10 cellular contexts compared by ENCODE assay signal in the genomic region with DNA sequence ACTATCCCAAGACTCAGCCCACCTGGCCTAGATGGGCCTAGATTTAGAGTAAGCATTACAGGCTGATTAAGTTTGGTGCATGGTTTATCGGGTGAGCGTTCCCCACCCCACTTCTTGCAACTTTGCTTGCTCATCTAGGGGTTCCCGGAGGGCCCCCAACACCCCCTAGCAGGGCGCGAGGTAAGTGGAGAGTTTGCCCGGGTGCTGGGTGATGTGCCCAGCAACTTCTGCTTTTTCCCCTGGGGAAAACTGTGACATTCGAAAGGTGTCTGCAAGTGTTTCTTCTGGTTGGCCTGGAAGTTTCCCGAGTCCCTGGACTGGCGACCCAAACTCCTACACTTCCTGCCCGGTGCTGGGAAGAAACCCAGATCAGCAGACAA.
DNase-seq lines count a peak whose midpoint lies in the region; ATAC-seq, FAIRE-seq and TF ChIP-seq lines count a peak whose summit lies in the region.
"Had no signal": no experiment of that assay in that cellular context is flagged by ENCODE, and none has a peak within 500 bp of the region (broad histone marks: within the 10 kb centered on the region; RNA-seq: fewer than 3 reads in every experiment).

No MANE protein-coding gene starts in this region.

- no peaks in the 10 kb centered on the region for H3K9me3 Mint-ChIP-seq in dendritic cell treated with granulocyte-macrophage colony-stimulating factor and Interleukin-4, amounts not matched to agents 40 ng/mL and 50 ng/mL, for 4 days
- H3K9me3 Mint-ChIP-seq in nephron = no peaks in the 10 kb centered on the region

- H3K9me3 ChIP-seq in BLaER1 = no peaks in the 10 kb centered on the region
- H3K9me3 ChIP-seq in HUES6 (ENCODE audit: control insufficient read depth, insufficient read depth, low read depth, low read length) = no peaks in the 10 kb centered on the region
- H3K9me3 ChIP-seq: HAP-1 had no signal

- H3K4me3 ChIP-seq in BLaER1 (no peak overlapping the region; the same call in 1 of the 2 replicates), HUES6 (ENCODE audit: low read depth, low read length) (peak overlapping the region; percentile 87)

- H3K4me3 Mint-ChIP-seq in dendritic cell treated with granulocyte-macrophage colony-stimulating factor and Interleukin-4, amounts not matched to agents 40 ng/mL and 50 ng/mL, for 4 days = peak overlapping the region; percentile 81
- peak overlapping the region; percentile 85 to 91 (median 90) for H3K4me3 Mint-ChIP-seq in nephron

- H3K27ac ChIP-seq in BLaER1 = no peak overlapping the region
- no peak overlapping the region for H3K27ac ChIP-seq in HUES6 (ENCODE audit: low read depth, low read length)
- H3K27ac ChIP-seq: epithelial cell of prostate had no signal

- no peak overlapping the region for H3K27ac Mint-ChIP-seq in dendritic cell treated with granulocyte-macrophage colony-stimulating factor and Interleukin-4, amounts not matched to agents 40 ng/mL and 50 ng/mL, for 4 days
- H3K27ac Mint-ChIP-seq in nephron = peak overlapping the region; percentile 95 to 97 (median 96)

- ATAC-seq in GM18858 (IDR thresholded peaks at IDR 0.05; ENCODE audit: unreplicated experiment) (no peak), GM19452 (IDR thresholded peaks at IDR 0.05; ENCODE audit: unreplicated experiment) (no peak)

- H3K9ac ChIP-seq in BLaER1 (no peak overlapping the region), HUES6 (ENCODE audit: low read length) (peak overlapping the region; percentile 98)

- FAIRE-seq in urothelium cell line (lab: Jason Lieb, UNC) = no peak

- H3K4me1 ChIP-seq in BLaER1 (peaks cover 30% of the 10 kb centered on the region), HUES6 (ENCODE audit: control insufficient read depth, insufficient read depth, low read length) (peaks cover 22% of the 10 kb centered on the region)

- H4K20me1 ChIP-seq in BLaER1 = peaks cover 48% of the 10 kb centered on the region

- H3K36me3 Mint-ChIP-seq in dendritic cell treated with granulocyte-macrophage colony-stimulating factor and Interleukin-4, amounts not matched to agents 40 ng/mL and 50 ng/mL, for 4 days (ENCODE audit: low read depth) = no peaks in the 10 kb centered on the region
- no peaks in the 10 kb centered on the region for H3K36me3 Mint-ChIP-seq in nephron (ENCODE audit: low read depth)

- H3K4me2 ChIP-seq in BLaER1 = peak overlapping the region; percentile 98

- TF ChIP-seq CTCF in nephron (IDR thresholded peaks at IDR 0.05; ENCODE audit: unreplicated experiment in 3 of 3) = no peak

- peaks cover 56% of the 10 kb centered on the region for H3K27me3 Mint-ChIP-seq in dendritic cell treated with granulocyte-macrophage colony-stimulating factor and Interleukin-4, amounts not matched to agents 40 ng/mL and 50 ng/mL, for 4 days
- H3K27me3 Mint-ChIP-seq in nephron (ENCODE audit: low read depth) = no peaks in the 10 kb centered on the region

- H3K27me3 ChIP-seq in BLaER1 (peaks cover 74% of the 10 kb centered on the region), HUES6 (ENCODE audit: control insufficient read depth, insufficient read depth, low read length) (peaks cover 13% of the 10 kb centered on the region)

- DNase-seq in SIG-M5 treated with dmso at 0.1 percent for 504 hours (lab: John Stamatoyannopoulos, UW; ENCODE audit: unreplicated experiment) (no peak), urothelium cell line (ENCODE audit: low spot score) (no peak)

- H3K4me1 Mint-ChIP-seq in dendritic cell treated with granulocyte-macrophage colony-stimulating factor and Interleukin-4, amounts not matched to agents 40 ng/mL and 50 ng/mL, for 4 days (ENCODE audit: low read depth) = peaks cover 20% of the 10 kb centered on the region
- peaks cover 57% of the 10 kb centered on the region for H3K4me1 Mint-ChIP-seq in nephron

- H3K36me3 ChIP-seq in BLaER1 (no peaks in the 10 kb centered on the region), HUES6 (ENCODE audit: control insufficient read depth, insufficient read depth, low read length) (no peaks in the 10 kb centered on the region)
- H3K36me3 ChIP-seq: HAP-1 had no signal

- intact Hi-C loops in dendritic cell treated with granulocyte-macrophage colony-stimulating factor and Interleukin-4, amounts not matched to agents 40 ng/mL and 50 ng/mL, for 4 days (cut with micrococcal nuclease) = loop anchor here (2.0 to 10.0 kb wide), 3 partner anchors 181 to 761 kb away; no protein-coding TSS in a partner anchor
